In genomic region chr9:95766906-95767305, GRCh38 we compare ENCODE assay signal across 18 cellular contexts.
DNase-seq lines count a peak whose midpoint lies in the region; ATAC-seq and TF ChIP-seq lines count a peak whose summit lies in the region.
"Had no signal": no experiment of that assay in that cellular context is flagged by ENCODE, and none has a peak within 500 bp of the region (broad histone marks: within the 10 kb centered on the region; RNA-seq: fewer than 3 reads in every experiment).

No MANE protein-coding gene starts in this region.

- H3K27me3 ChIP-seq in HUES48 (ENCODE audit: control insufficient read depth, insufficient read depth, low read length): peaks cover 10% of the 10 kb centered on the region; the same call in 1 of the 2 replicates
- H3K27me3 ChIP-seq in endodermal cell (ENCODE audit: control insufficient read depth, insufficient read depth, low read length, poor library complexity, severe bottlenecking): peaks cover 6% of the 10 kb centered on the region
- H3K27me3 ChIP-seq: BE2C had no signal

- WGBS in endodermal cell (ENCODE audit: insufficient coverage in 1 of 2, insufficient read length in 1 of 2), 2 experiments: 65 to 78% methylated on average over 3 to 4 of the region's 4 CpGs

- H3K27ac Mint-ChIP-seq in endodermal cell: no peak overlapping the region
- peak overlapping the region in 2 of 3 experiments; percentile 38 to 60 for H3K27ac Mint-ChIP-seq in nephron
- H3K27ac Mint-ChIP-seq in stimulated activated naive B cell treated with anti-CD40 and anti-IgM and Interleukin-4, amounts not matched to agents 10 μg/mL and 1 μg/mL and 100 μg/mL, for 72 hours: no peak overlapping the region
- H3K27ac Mint-ChIP-seq: CD4-positive, alpha-beta memory T cell; HFFc6 had no signal

- ATAC-seq in stimulated activated naive B cell treated with anti-CD40 and anti-IgM and Interleukin-4, amounts not matched to agents 10 μg/mL and 1 μg/mL and 100 μg/mL, for 72 hours (replicated peaks): no peak
- ATAC-seq in GM18519 (IDR thresholded peaks at IDR 0.05; ENCODE audit: low FRiP score, unreplicated experiment): no peak
- ATAC-seq: A549, HepG2 had no signal

- H3K36me3 Mint-ChIP-seq in endodermal cell (ENCODE audit: low read depth) (no peaks in the 10 kb centered on the region), nephron (ENCODE audit: low read depth) (no peaks in the 10 kb centered on the region)
- H3K36me3 Mint-ChIP-seq in stimulated activated naive B cell treated with anti-CD40 and anti-IgM and Interleukin-4, amounts not matched to agents 10 μg/mL and 1 μg/mL and 100 μg/mL, for 72 hours: no peaks in the 10 kb centered on the region
- H3K36me3 Mint-ChIP-seq: CD4-positive, alpha-beta memory T cell had no signal

- H3K4me3 Mint-ChIP-seq in endodermal cell (no peak overlapping the region), nephron (no peak overlapping the region)
- no peak overlapping the region for H3K4me3 Mint-ChIP-seq in stimulated activated naive B cell treated with anti-CD40 and anti-IgM and Interleukin-4, amounts not matched to agents 10 μg/mL and 1 μg/mL and 100 μg/mL, for 72 hours
- H3K4me3 Mint-ChIP-seq: CD4-positive, alpha-beta memory T cell; HFFc6 had no signal

- H3K4me1 Mint-ChIP-seq in endodermal cell: peaks cover 40% of the 10 kb centered on the region
- H3K4me1 Mint-ChIP-seq in nephron: peaks cover 54% of the 10 kb centered on the region
- H3K4me1 Mint-ChIP-seq in stimulated activated naive B cell treated with anti-CD40 and anti-IgM and Interleukin-4, amounts not matched to agents 10 μg/mL and 1 μg/mL and 100 μg/mL, for 72 hours: peaks cover 4 to 6% of the 10 kb centered on the region in 2 donors

- TF ChIP-seq CTCF in endodermal cell (conservative IDR thresholded peaks at IDR 0.05) (no peak), nephron (IDR thresholded peaks at IDR 0.05; ENCODE audit: unreplicated experiment in 3 of 3) (no peak)

- H3K27ac ChIP-seq in HUES48 (ENCODE audit: low read depth, low read length) (peak overlapping the region; percentile 11), endodermal cell (ENCODE audit: low read depth, low read length) (no peak overlapping the region)
- H3K27ac ChIP-seq: A549, C4-2B, GM23248 had no signal

- H3K27me3 Mint-ChIP-seq in endodermal cell (ENCODE audit: insufficient read depth): peaks cover 12% of the 10 kb centered on the region
- H3K27me3 Mint-ChIP-seq in nephron (ENCODE audit: low read depth): peaks cover 4% of the 10 kb centered on the region
- H3K27me3 Mint-ChIP-seq in stimulated activated naive B cell treated with anti-CD40 and anti-IgM and Interleukin-4, amounts not matched to agents 10 μg/mL and 1 μg/mL and 100 μg/mL, for 72 hours: peaks cover 32 to 38% of the 10 kb centered on the region in 2 donors

- H3K9me3 ChIP-seq in HUES48 (ENCODE audit: control insufficient read depth, insufficient read depth, low read length) (no peaks in the 10 kb centered on the region), endodermal cell (ENCODE audit: control insufficient read depth, low read length) (no peaks in the 10 kb centered on the region)
- H3K9me3 ChIP-seq: A549, BE2C had no signal

- H3K36me3 ChIP-seq in HUES48 (ENCODE audit: control insufficient read depth, insufficient read depth, low read length): no peaks in the 10 kb centered on the region
- H3K36me3 ChIP-seq in endodermal cell (ENCODE audit: control insufficient read depth, insufficient read depth, low read length): no peaks in the 10 kb centered on the region
- H3K36me3 ChIP-seq: BE2C had no signal

- no peak overlapping the region for H3K4me3 ChIP-seq in HUES48 (ENCODE audit: low read depth, low read length)
- H3K4me3 ChIP-seq in endodermal cell (ENCODE audit: low read length): no peak overlapping the region
- H3K4me3 ChIP-seq: A549, GM23248 had no signal

- H3K9ac ChIP-seq in HUES48 (ENCODE audit: low read depth, low read length) (no peak overlapping the region), endodermal cell (ENCODE audit: extremely low read depth, low read length, poor library complexity, severe bottlenecking) (no peak overlapping the region)
- H3K9ac ChIP-seq: GM23248 had no signal

- peak; percentile 81 for DNase-seq in endodermal cell
- DNase-seq in stimulated activated naive B cell treated with anti-CD40 and anti-IgM and Interleukin-4, amounts not matched to agents 10 μg/mL and 1 μg/mL and 100 μg/mL, for 72 hours: no peak
- DNase-seq in NAMALWA (ENCODE audit: low spot score): no peak
- DNase-seq: BE2C; CD4-positive, alpha-beta memory T cell; DMS153; DMS79 treated with DMSO at 0.1 percent for 48 hours; EL; GDM1; GM23248; HCEC 1CT; HFFc6 had no signal

- H3K9me3 Mint-ChIP-seq in endodermal cell: no peaks in the 10 kb centered on the region
- H3K9me3 Mint-ChIP-seq in nephron: no peaks in the 10 kb centered on the region
- H3K9me3 Mint-ChIP-seq in stimulated activated naive B cell treated with anti-CD40 and anti-IgM and Interleukin-4, amounts not matched to agents 10 μg/mL and 1 μg/mL and 100 μg/mL, for 72 hours: peaks cover 0 to 2% of the 10 kb centered on the region in 2 donors
- H3K9me3 Mint-ChIP-seq: CD4-positive, alpha-beta memory T cell; HFFc6 had no signal

- H3K4me1 ChIP-seq in HUES48 (ENCODE audit: control insufficient read depth, insufficient read depth, low read length): peaks cover 56% of the 10 kb centered on the region
- peaks cover 13% of the 10 kb centered on the region for H3K4me1 ChIP-seq in endodermal cell (ENCODE audit: control insufficient read depth, insufficient read depth, low read length)
- H3K4me1 ChIP-seq: A549 had no signal

Comparison
In these comparisons a context has a peak if more than half of its experiments do, and no peak if none do; other contexts are left out.
1. H3K27ac Mint-ChIP-seq: peak in nephron (2 of 3); none in endodermal cell (single experiment) and stimulated activated naive B cell treated with anti-CD40 and anti-IgM and Interleukin-4, amounts not matched to agents 10 μg/mL and 1 μg/mL and 100 μg/mL, for 72 hours (single experiment).